ENCODE assay signal across 10 cellular contexts in genomic region chr20:5811746-5812145, GRCh38.
"Had no signal": no experiment of that assay in that cellular context is flagged by ENCODE, and none has a peak within 500 bp of the region (broad histone marks: within the 10 kb centered on the region; RNA-seq: fewer than 3 reads in every experiment).

No MANE protein-coding gene starts in this region.

- H3K4me2 ChIP-seq: GM23338 had no signal

- H3K36me3 ChIP-seq: HAP-1 had no signal

- H2AFZ ChIP-seq: GM23248, GM23338 had no signal

- H3K9me3 ChIP-seq: HAP-1 had no signal

- FAIRE-seq: H1 had no signal

- H3K9ac ChIP-seq: GM23248 had no signal

- H3K4me1 ChIP-seq: HAP-1 had no signal

- H3K4me3 ChIP-seq: GM23248, GM23338, HAP-1 had no signal

- ATAC-seq: GM23338, HCT116 had no signal

- H3K27ac ChIP-seq: GM23248 had no signal

- DNase-seq: GM23248, GOT3, H7, H9, HCEC 1CT, HFFc6 had no signal
